ENCODE assay signal across 8 cellular contexts in genomic region chr7:5528815-5529442, GRCh38. TPM values are rescaled to one million over a fixed set of nuclear protein-coding genes. Genes with fewer than 3 reads are reported as not detected.
DNase-seq lines count a peak whose midpoint lies in the region; ATAC-seq and TF ChIP-seq lines count a peak whose summit lies in the region.

No MANE protein-coding gene starts in this region.

- WGBS in GM23248 (ENCODE audit: low coverage in 1 of 2, low lambda C conversion rate in 2 of 2, missing lambda C conversion rate in 2 of 2), 2 experiments: 0 to 1% methylated on average over 17 to 23 of the region's 23 CpGs

- H3K9me3 ChIP-seq in GM23248 (ENCODE audit: low read depth): no peaks in the 10 kb centered on the region

- no peak for ATAC-seq in HG02973 (IDR thresholded peaks at IDR 0.05; ENCODE audit: unreplicated experiment)

- peak overlapping the region; percentile 94 for H3K9ac ChIP-seq in GM23248

- DNase-seq in GM23248 (peak; percentile 36), foreskin melanocyte (peak; percentile 34), skeletal muscle cell (ENCODE audit: low read depth) (no peak), activated gamma-delta T cell treated with Interleukin-2 at 50 U/mL for 16 hours (no peak), GDM1 (lab: John Stamatoyannopoulos, UW) (no peak)
- DNase-seq in stimulated activated CD4-positive, alpha-beta T cell treated with anti-CD3 and anti-CD28 coated beads, Interleukin-4, amount 100 ng/mL, for 1 hour: no peak

- peaks cover 50% of the 10 kb centered on the region for H3F3A ChIP-seq in GM23248 (ENCODE audit: insufficient read depth)

- peaks cover 43% of the 10 kb centered on the region for H3K36me3 ChIP-seq in GM23248 (ENCODE audit: low read depth)

- TF ChIP-seq CTCF in VCaP (conservative IDR thresholded peaks at IDR 0.05): no peak

- H3K79me2 ChIP-seq in GM23248 (ENCODE audit: insufficient read depth): peaks cover 49% of the 10 kb centered on the region

- in situ Hi-C loops in GM23248 (cut with MboI): no loop called here

- peaks cover 29% of the 10 kb centered on the region for H4K20me1 ChIP-seq in GM23248 (ENCODE audit: insufficient read depth)

- no peaks in the 10 kb centered on the region for H3K9me2 ChIP-seq in GM23248 (ENCODE audit: insufficient read depth)

- H3K27me3 ChIP-seq in GM23248 (replicated peaks; ENCODE audit: insufficient read depth): no peaks in the 10 kb centered on the region

- peak overlapping the region; percentile 83 for H3K4me2 ChIP-seq in GM23248 (ENCODE audit: unreplicated experiment)

- H3K4me3 ChIP-seq in GM23248 (peak overlapping the region; percentile 97), skeletal muscle cell (ENCODE audit: low read depth, low read length) (peak overlapping the region; percentile 78)

- no peak overlapping the region for H2AFZ ChIP-seq in GM23248

- no peaks in the 10 kb centered on the region; the same call in 1 of the 2 replicates for H3K4me1 ChIP-seq in GM23248 (ENCODE audit: insufficient read depth)

- H3K27ac ChIP-seq in GM23248 (peak overlapping the region; percentile 81), VCaP (peak overlapping the region; percentile 97)

RNA-seq across cellular contexts. Expression of gene ACTB, which starts 1.5 kb away (rescaled TPM):
- 4,032 and 4,079 TPM in 2 replicates for total RNA-seq in GM23248 (2014; rRNA removed; shearing (Covaris generic))
- 15,990 and 16,462 TPM in 2 replicates for polyA plus RNA-seq in GM23248 (2016; fragmentation: Nextera tagmentation; extraction: Ambion mirVana)

RNA-seq across cellular contexts. Expression of gene FBXL18, which starts 15.3 kb away (rescaled TPM):
- 5.9 and 8.6 TPM in 2 replicates for total RNA-seq in GM23248 (2014; rRNA removed; shearing (Covaris generic))
- 11.4 and 12.4 TPM in 2 replicates for polyA plus RNA-seq in GM23248 (2016; fragmentation: Nextera tagmentation; extraction: Ambion mirVana)

Comparison
In these comparisons a context has a peak if more than half of its experiments do, and no peak if none do; other contexts are left out.
1. DNase-seq: peak in GM23248 (single experiment) and foreskin melanocyte (single experiment); none in skeletal muscle cell (single experiment), activated gamma-delta T cell treated with Interleukin-2 at 50 U/mL for 16 hours (single experiment), GDM1 (single experiment) and stimulated activated CD4-positive, alpha-beta T cell treated with anti-CD3 and anti-CD28 coated beads, Interleukin-4, amount 100 ng/mL, for 1 hour (single experiment).